Comparison of ENCODE assay signal across 12 cellular contexts in genomic region chr3:18345015-18345367, GRCh38.
"Had no signal": no experiment of that assay in that cellular context is flagged by ENCODE, and none has a peak within 500 bp of the region (broad histone marks: within the 10 kb centered on the region; RNA-seq: fewer than 3 reads in every experiment).

No MANE protein-coding gene starts in this region.

- H3K27ac ChIP-seq: esophagus squamous epithelium, skin epidermis, tibial artery, uterus had no signal

- H3K9me3 ChIP-seq: esophagus squamous epithelium, tibial artery, uterus had no signal

- H3K9me3 Mint-ChIP-seq: natural killer cell had no signal

- H3K4me3 Mint-ChIP-seq: natural killer cell had no signal

- DNase-seq: activated effector memory CD4-positive, alpha-beta T cell treated with anti-CD3 and anti-CD28 coated beads, Interleukin-2, amount 50 U/mL, for 16 hours; esophagus squamous epithelium; foreskin fibroblast; glutamatergic neuron; mammary epithelial cell; natural killer cell; posterior cingulate gyrus; T-helper 9 cell; tibial artery; uterus had no signal

- H3K4me1 ChIP-seq: esophagus squamous epithelium, uterus had no signal

- H3K4me3 ChIP-seq: esophagus squamous epithelium, skin epidermis, tibial artery, uterus had no signal

- FAIRE-seq: colon had no signal

- ATAC-seq: natural killer cell had no signal

- H3K4me1 Mint-ChIP-seq: natural killer cell had no signal

- H3K27ac Mint-ChIP-seq: natural killer cell had no signal

- H3K27me3 ChIP-seq: esophagus squamous epithelium, tibial artery, uterus had no signal

- H3K36me3 ChIP-seq: uterus had no signal
